7 cellular contexts compared by ENCODE assay signal in the genomic region with DNA sequence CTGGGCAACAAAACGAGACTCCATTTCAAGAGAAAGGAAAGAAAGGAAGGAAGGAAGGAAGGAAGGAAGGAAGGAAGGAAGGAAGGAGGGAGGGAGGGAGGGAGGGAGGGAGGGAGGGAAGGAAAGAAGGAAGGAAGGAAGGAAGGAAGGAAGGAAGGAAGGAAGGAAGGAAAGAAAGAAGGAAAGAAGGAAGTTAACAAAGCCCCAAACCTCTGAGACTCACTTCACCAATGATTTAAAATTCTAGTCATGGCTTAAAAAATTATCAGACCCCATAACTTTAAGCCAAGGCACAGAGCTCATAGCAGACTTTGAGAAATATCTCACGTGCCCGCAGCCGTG.
DNase-seq lines count a peak whose midpoint lies in the region; ATAC-seq and TF ChIP-seq lines count a peak whose summit lies in the region.
"Not testable (repeated sequence)": the region's sequence is repeated elsewhere in the genome, so short reads cannot be mapped to it uniquely, and the experiment has no call there.

No MANE protein-coding gene starts in this region.

- RAD21 ChIA-PET in HCT116 (lab: Charles Lee; ENCODE audit: low non-redundant PET in 1 of 2, low total read pairs in 2 of 2, uncharacterized antibody in 2 of 2, unreplicated experiment in 2 of 2): not testable (repeated sequence)

- H3K27me3 ChIP-seq in CD4-positive, alpha-beta T cell (ENCODE audit: control insufficient read depth, insufficient read depth, low read length); HCT116 (ENCODE audit: insufficient read depth, low read length); OCI-LY3 (ENCODE audit: low read depth, low read length); fibroblast of lung (ENCODE audit: control insufficient read depth, insufficient read depth, low read length): not testable (repeated sequence)
- peaks cover 0 to 43% (median 5%) of the 10 kb centered on the region in 3 experiments for H3K27me3 ChIP-seq in neuronal stem cell (ENCODE audit: control insufficient read depth in 3 of 3, insufficient read depth in 3 of 3, low read depth in 1 of 3, low read length in 3 of 3)

- ATAC-seq in CD4-positive, alpha-beta T cell (ENCODE audit: poor library complexity); HCT116; activated CD8-positive, alpha-beta T cell treated with anti-CD3 and anti-CD28 coated beads, Interleukin-2, amount 10 ng/mL, durations not matched to agents 7 days and 5 days; activated naive CD8-positive, alpha-beta T cell treated with anti-CD3 and anti-CD28 coated beads, Interleukin-2, amount 10 ng/mL, durations not matched to agents 7 days and 5 days (ENCODE audit: low read depth): not testable (repeated sequence)

- H3K9me2 ChIP-seq in HCT116 (ENCODE audit: insufficient read depth): not testable (repeated sequence)

- not testable (repeated sequence) for H3K79me2 ChIP-seq in HCT116 (ENCODE audit: insufficient read depth, low read length); OCI-LY3 (ENCODE audit: low read length); fibroblast of lung (ENCODE audit: control insufficient read depth, insufficient read depth, low read length)

- peak overlapping the region; percentile 76 for H3K27ac Mint-ChIP-seq in CD4-positive, alpha-beta T cell
- H3K27ac Mint-ChIP-seq in activated CD8-positive, alpha-beta T cell treated with anti-CD3 and anti-CD28 coated beads, Interleukin-2, amount 10 ng/mL, durations not matched to agents 7 days and 5 days: not testable (repeated sequence)
- peak overlapping the region; percentile 65 for H3K27ac Mint-ChIP-seq in activated naive CD8-positive, alpha-beta T cell treated with anti-CD3 and anti-CD28 coated beads, Interleukin-2, amount 10 ng/mL, durations not matched to agents 7 days and 5 days

- H3K18ac ChIP-seq in neuronal stem cell (ENCODE audit: low read length): not testable (repeated sequence)

- not testable (repeated sequence) for TF ChIP-seq RAD21 in HCT116 (IDR thresholded peaks at IDR 0.05; ENCODE audit: low read depth)

- not testable (repeated sequence) for H3K9me3 Mint-ChIP-seq in CD4-positive, alpha-beta T cell; activated CD8-positive, alpha-beta T cell treated with anti-CD3 and anti-CD28 coated beads, Interleukin-2, amount 10 ng/mL, durations not matched to agents 7 days and 5 days (ENCODE audit: insufficient read depth); activated naive CD8-positive, alpha-beta T cell treated with anti-CD3 and anti-CD28 coated beads, Interleukin-2, amount 10 ng/mL, durations not matched to agents 7 days and 5 days

- H2AK5ac ChIP-seq in neuronal stem cell (ENCODE audit: low read depth, low read length): not testable (repeated sequence)

- not testable (repeated sequence) for H3K4me1 Mint-ChIP-seq in CD4-positive, alpha-beta T cell (ENCODE audit: low read depth); activated naive CD8-positive, alpha-beta T cell treated with anti-CD3 and anti-CD28 coated beads, Interleukin-2, amount 10 ng/mL, durations not matched to agents 7 days and 5 days
- H3K4me1 Mint-ChIP-seq in activated CD8-positive, alpha-beta T cell treated with anti-CD3 and anti-CD28 coated beads, Interleukin-2, amount 10 ng/mL, durations not matched to agents 7 days and 5 days (ENCODE audit: low read depth): peaks cover 13% of the 10 kb centered on the region

- H3K27me3 Mint-ChIP-seq in CD4-positive, alpha-beta T cell; activated CD8-positive, alpha-beta T cell treated with anti-CD3 and anti-CD28 coated beads, Interleukin-2, amount 10 ng/mL, durations not matched to agents 7 days and 5 days (ENCODE audit: low read depth); activated naive CD8-positive, alpha-beta T cell treated with anti-CD3 and anti-CD28 coated beads, Interleukin-2, amount 10 ng/mL, durations not matched to agents 7 days and 5 days: not testable (repeated sequence)

- H2BK120ac ChIP-seq in neuronal stem cell (ENCODE audit: low read depth, low read length): not testable (repeated sequence)

- TF ChIP-seq POLR2A in HCT116 (IDR thresholded peaks at IDR 0.05; ENCODE audit: borderline replicate concordance, extremely low read depth, insufficient read depth, insufficient read length): not testable (repeated sequence)

- POLR2A ChIA-PET in CD4-positive, alpha-beta T cell (lab: Charles Lee): interaction anchor here (0.6 to 1.7 kb wide), 5 partner anchors 10 to 149 kb away, joined by 3 to 8 read pairs (median 4); partner anchors contain the start of gene PRKAG2
- POLR2A ChIA-PET in HCT116 (lab: Charles Lee): not testable (repeated sequence)
- POLR2A ChIA-PET in activated CD8-positive, alpha-beta T cell treated with anti-CD3 and anti-CD28 coated beads, Interleukin-2, amount 10 ng/mL, durations not matched to agents 7 days and 5 days (lab: Charles Lee): interaction anchor here (0.5 to 1.3 kb wide), 4 partner anchors 13 to 408 kb away, joined by 3 to 8 read pairs (median 4); no protein-coding TSS in a partner anchor
- POLR2A ChIA-PET in activated naive CD8-positive, alpha-beta T cell treated with anti-CD3 and anti-CD28 coated beads, Interleukin-2, amount 10 ng/mL, durations not matched to agents 7 days and 5 days (lab: Charles Lee): interaction anchor here (0.6 to 2.9 kb wide), 7 partner anchors 9 to 207 kb away, joined by 3 to 16 read pairs (median 4); partner anchors contain the start of gene PRKAG2

- H3K9me3 ChIP-seq in CD4-positive, alpha-beta T cell (ENCODE audit: control insufficient read depth, low read length); HCT116 (ENCODE audit: control insufficient read depth in 1 of 2, insufficient read depth in 1 of 2, low read depth in 1 of 2, low read length in 2 of 2); OCI-LY3 (ENCODE audit: insufficient read depth, low read length); fibroblast of lung (ENCODE audit: control insufficient read depth, insufficient read depth, low read depth, low read length); neuronal stem cell (replicated peaks in 1 of 2; ENCODE audit: control insufficient read depth in 2 of 2, insufficient read depth in 1 of 2, low read depth in 1 of 2, low read length in 2 of 2): not testable (repeated sequence)

- DNase-seq in CD4-positive, alpha-beta T cell; HCT116 (ENCODE audit: low read depth, low spot score); activated CD8-positive, alpha-beta T cell treated with anti-CD3 and anti-CD28 coated beads, Interleukin-2, amount 10 ng/mL, durations not matched to agents 7 days and 5 days; activated naive CD8-positive, alpha-beta T cell treated with anti-CD3 and anti-CD28 coated beads, Interleukin-2, amount 10 ng/mL, durations not matched to agents 7 days and 5 days; fibroblast of lung (ENCODE audit: low read depth in 2 of 2); neuronal stem cell (ENCODE audit: low spot score): not testable (repeated sequence)

- not testable (repeated sequence) for H4K20me1 ChIP-seq in HCT116 (ENCODE audit: insufficient read depth); OCI-LY3 (ENCODE audit: insufficient read depth, low read length); fibroblast of lung (ENCODE audit: control insufficient read depth, extremely low read depth, insufficient read depth, low read length)

- WGBS in neuronal stem cell (ENCODE audit: extremely low coverage in 2 of 2, insufficient read length in 2 of 2, insufficient replicate concordance in 1 of 2), 2 donors: no CpG with 5 or more reads among the region's 4 CpGs

- not testable (repeated sequence) for H2BK5ac ChIP-seq in neuronal stem cell (ENCODE audit: low read length)

- BruUV-seq in HCT116 (replicated peaks; lab: Mats Ljungman, UMichigan): not testable (repeated sequence)

- not testable (repeated sequence) for H3K36me3 ChIP-seq in HCT116 (ENCODE audit: control insufficient read depth in 1 of 2, insufficient read depth in 2 of 2, low read length in 2 of 2); OCI-LY3 (replicated peaks; ENCODE audit: low read depth, low read length); fibroblast of lung (ENCODE audit: control insufficient read depth, insufficient read depth, low read length); neuronal stem cell (replicated peaks in 1 of 2; ENCODE audit: control insufficient read depth in 2 of 2, insufficient read depth in 2 of 2, low read length in 2 of 2)

- not testable (repeated sequence) for H4K91ac ChIP-seq in neuronal stem cell (ENCODE audit: low read depth, low read length, poor library complexity)

- H3K4me3 Mint-ChIP-seq in CD4-positive, alpha-beta T cell: peak overlapping the region; percentile 87
- peak overlapping the region; percentile 66 for H3K4me3 Mint-ChIP-seq in activated CD8-positive, alpha-beta T cell treated with anti-CD3 and anti-CD28 coated beads, Interleukin-2, amount 10 ng/mL, durations not matched to agents 7 days and 5 days
- peak overlapping the region; percentile 82 for H3K4me3 Mint-ChIP-seq in activated naive CD8-positive, alpha-beta T cell treated with anti-CD3 and anti-CD28 coated beads, Interleukin-2, amount 10 ng/mL, durations not matched to agents 7 days and 5 days

- intact Hi-C loops in CD4-positive, alpha-beta T cell (cut with DNase I, micrococcal nuclease): loop anchor here (1.0 to 10.0 kb wide), 6 partner anchors 13 to 365 kb away; partner anchors contain the start of gene PRKAG2 (in 1 of the 2)
- intact Hi-C loops in HCT116 (cut with micrococcal nuclease): loop anchor here (5.0 kb wide), 1 partner anchor 95 kb away; the partner anchor contains the start of gene PRKAG2

- peaks cover 7 to 13% of the 10 kb centered on the region in 2 experiments for H3K4me1 ChIP-seq in HCT116 (ENCODE audit: control insufficient read depth in 1 of 2, insufficient read depth in 2 of 2, low read length in 2 of 2)
- not testable (repeated sequence) for H3K4me1 ChIP-seq in OCI-LY3 (ENCODE audit: low read length); fibroblast of lung (ENCODE audit: control insufficient read depth, extremely low read depth, insufficient read depth, low read length); neuronal stem cell (ENCODE audit: control insufficient read depth in 2 of 2, insufficient read depth in 1 of 2, low read depth in 1 of 2, low read length in 2 of 2)

- H2AFZ ChIP-seq in HCT116 (ENCODE audit: low read depth, low read length, poor library complexity, severe bottlenecking) (peak overlapping the region; percentile 83), OCI-LY3 (ENCODE audit: low read depth, low read length) (0 out of 2 replicates have a peak overlapping the region, but pooled peaks have one; percentile 91), neuronal stem cell (ENCODE audit: low read length) (peak overlapping the region; percentile 86)
- H2AFZ ChIP-seq in fibroblast of lung (ENCODE audit: low read length): not testable (repeated sequence)

- peaks cover 37% of the 10 kb centered on the region for H3K36me3 Mint-ChIP-seq in CD4-positive, alpha-beta T cell (ENCODE audit: low read depth)
- H3K36me3 Mint-ChIP-seq in activated CD8-positive, alpha-beta T cell treated with anti-CD3 and anti-CD28 coated beads, Interleukin-2, amount 10 ng/mL, durations not matched to agents 7 days and 5 days (ENCODE audit: low read depth); activated naive CD8-positive, alpha-beta T cell treated with anti-CD3 and anti-CD28 coated beads, Interleukin-2, amount 10 ng/mL, durations not matched to agents 7 days and 5 days: not testable (repeated sequence)

- peak overlapping the region; percentile 88 for H3K4me2 ChIP-seq in HCT116 (ENCODE audit: low read length)
- H3K4me2 ChIP-seq in OCI-LY3 (ENCODE audit: low read length): peak overlapping the region; percentile 97
- H3K4me2 ChIP-seq in fibroblast of lung (ENCODE audit: extremely low read depth, insufficient read depth, low read length): peak overlapping the region; percentile 10
- H3K4me2 ChIP-seq in neuronal stem cell (ENCODE audit: insufficient read depth, low read length, poor library complexity, severe bottlenecking): not testable (repeated sequence)

- peak overlapping the region; percentile 56; the same call in 1 of the 2 replicates for H3K9ac ChIP-seq in HCT116 (ENCODE audit: low read length)
- not testable (repeated sequence) for H3K9ac ChIP-seq in OCI-LY3 (ENCODE audit: low read length); fibroblast of lung (ENCODE audit: insufficient read depth, low read length); neuronal stem cell (ENCODE audit: low read depth, low read length, poor library complexity)

- peak overlapping the region; percentile 40 to 54 for H3K4me3 ChIP-seq in HCT116 (replicated peaks in 1 of 2; ENCODE audit: low read depth in 1 of 2, low read length in 2 of 2)
- H3K4me3 ChIP-seq in OCI-LY3 (ENCODE audit: low read length): peak overlapping the region; percentile 74
- not testable (repeated sequence) for H3K4me3 ChIP-seq in fibroblast of lung (replicated peaks in 1 of 4; ENCODE audit: control extremely low read depth in 1 of 4, insufficient read depth in 1 of 4, low read depth in 3 of 4, low read length in 4 of 4); neuronal stem cell (ENCODE audit: low read length in 2 of 2)

- H3K79me1 ChIP-seq in neuronal stem cell (ENCODE audit: low read depth, low read length): not testable (repeated sequence)

- not testable (repeated sequence) for H3K14ac ChIP-seq in neuronal stem cell (ENCODE audit: low read length)

- TF ChIP-seq CTCF in CD4-positive, alpha-beta T cell (IDR thresholded peaks at IDR 0.05); HCT116 (IDR thresholded peaks at IDR 0.05 in 2 of 3, conservative IDR thresholded peaks at IDR 0.05 in 1 of 3; ENCODE audit: borderline replicate concordance in 1 of 3, insufficient read depth in 1 of 3, low read depth in 2 of 3, low read length in 2 of 3); OCI-LY3 (IDR thresholded peaks at IDR 0.05; ENCODE audit: low read depth, low read length); fibroblast of lung (conservative IDR thresholded peaks at IDR 0.05 in 1 of 2, IDR thresholded peaks at IDR 0.05 in 1 of 2; ENCODE audit: low read depth in 1 of 2, low read length in 2 of 2): not testable (repeated sequence)

- CTCF ChIA-PET in CD4-positive, alpha-beta T cell (lab: Charles Lee): interaction anchor here (0.8 to 1.7 kb wide), 9 partner anchors 11 to 150 kb away, joined by 3 to 8 read pairs (median 4); partner anchors contain the start of gene PRKAG2
- CTCF ChIA-PET in HCT116 (lab: Charles Lee): interaction anchor here (0.7 to 2.8 kb wide), 12 partner anchors 9 to 467 kb away, joined by 3 to 35 read pairs (median 4); no protein-coding TSS in a partner anchor
- CTCF ChIA-PET in activated CD8-positive, alpha-beta T cell treated with anti-CD3 and anti-CD28 coated beads, Interleukin-2, amount 10 ng/mL, durations not matched to agents 7 days and 5 days (lab: Charles Lee): interaction anchor here (0.6 to 5.3 kb wide), 43 partner anchors 11 to 467 kb away, joined by 3 to 108 read pairs (median 4); partner anchors contain the start of gene RHEB

- not testable (repeated sequence) for H4K8ac ChIP-seq in neuronal stem cell (ENCODE audit: low read depth, low read length)

- not testable (repeated sequence) for H3K4ac ChIP-seq in neuronal stem cell (ENCODE audit: low read length)

- not testable (repeated sequence) for H3K23ac ChIP-seq in neuronal stem cell (ENCODE audit: low read depth, low read length, poor library complexity)

- H2BK12ac ChIP-seq in neuronal stem cell (ENCODE audit: low read length): not testable (repeated sequence)

- H3K27ac ChIP-seq in CD4-positive, alpha-beta T cell (ENCODE audit: low read depth, low read length); OCI-LY3 (ENCODE audit: low read length); fibroblast of lung (ENCODE audit: insufficient read depth, low read length); neuronal stem cell (replicated peaks; ENCODE audit: low read length): not testable (repeated sequence)
- peak overlapping the region; percentile 62 for H3K27ac ChIP-seq in HCT116 (ENCODE audit: low read depth, low read length)

- not testable (repeated sequence) for H2BK15ac ChIP-seq in neuronal stem cell (ENCODE audit: low read length)
